Comparison of ENCODE assay signal across 8 cellular contexts in genomic region chr11:73980001-73980960, GRCh38. TPM values are rescaled to one million over a fixed set of nuclear protein-coding genes. Genes with fewer than 3 reads are reported as not detected.
DNase-seq lines count a peak whose midpoint lies in the region; ATAC-seq and TF ChIP-seq lines count a peak whose summit lies in the region.

No MANE protein-coding gene starts in this region.

- peak overlapping the region; percentile 99 for H3K27ac Mint-ChIP-seq in activated naive CD8-positive, alpha-beta T cell treated with anti-CD3 and anti-CD28 coated beads, Interleukin-2, amount 10 ng/mL, durations not matched to agents 7 days and 5 days

- H3K27me3 ChIP-seq in right lobe of liver: no peaks in the 10 kb centered on the region

- no peak overlapping the region for H3K27ac ChIP-seq in right lobe of liver

- DNase-seq in CD1c-positive myeloid dendritic cell (ENCODE audit: extremely low spot score) (peak; percentile 82), SIG-M5 treated with dmso at 0.1 percent for 504 hours (lab: John Stamatoyannopoulos, UW; ENCODE audit: unreplicated experiment) (peak; percentile 84), right lobe of liver (peak in 2 of 3 donors; percentile 34 to 57), A172 (ENCODE audit: low spot score) (no peak)
- DNase-seq in activated naive CD8-positive, alpha-beta T cell treated with anti-CD3 and anti-CD28 coated beads, Interleukin-2, amount 10 ng/mL, durations not matched to agents 7 days and 5 days: peak; percentile 72
- peak; percentile 58 to 63 for DNase-seq in stimulated activated CD8-positive, alpha-beta memory T cell treated with anti-CD3 and anti-CD28 coated beads, Interleukin-7, amount 100 ng/mL, for 4 hours (ENCODE audit: low read depth in 2 of 2)

- no peak for TF ChIP-seq CTCF in right lobe of liver (IDR thresholded peaks at IDR 0.05)

- no peaks in the 10 kb centered on the region for H3K27me3 Mint-ChIP-seq in activated naive CD8-positive, alpha-beta T cell treated with anti-CD3 and anti-CD28 coated beads, Interleukin-2, amount 10 ng/mL, durations not matched to agents 7 days and 5 days

- no peaks in the 10 kb centered on the region for H3K36me3 ChIP-seq in right lobe of liver

- H3K9me3 Mint-ChIP-seq in activated naive CD8-positive, alpha-beta T cell treated with anti-CD3 and anti-CD28 coated beads, Interleukin-2, amount 10 ng/mL, durations not matched to agents 7 days and 5 days: no peaks in the 10 kb centered on the region

- ATAC-seq in GM19372 (IDR thresholded peaks at IDR 0.05; ENCODE audit: low read depth, unreplicated experiment) (peak; percentile 37), HG03521 (IDR thresholded peaks at IDR 0.05; ENCODE audit: unreplicated experiment) (peak; percentile 23), right lobe of liver (peak; percentile 1 to 15 (median 10))
- peak; percentile 60 for ATAC-seq in activated naive CD8-positive, alpha-beta T cell treated with anti-CD3 and anti-CD28 coated beads, Interleukin-2, amount 10 ng/mL, durations not matched to agents 7 days and 5 days (ENCODE audit: low read depth)

- POLR2A ChIA-PET in activated naive CD8-positive, alpha-beta T cell treated with anti-CD3 and anti-CD28 coated beads, Interleukin-2, amount 10 ng/mL, durations not matched to agents 7 days and 5 days (lab: Charles Lee): interaction anchor here (0.7 to 7.8 kb wide), 20 partner anchors 9 to 513 kb away, joined by 3 to 237 read pairs (median 4); partner anchors contain the start of genes C2CD3, LIPT2, PPME1 and UCP3

- H3K36me3 Mint-ChIP-seq in activated naive CD8-positive, alpha-beta T cell treated with anti-CD3 and anti-CD28 coated beads, Interleukin-2, amount 10 ng/mL, durations not matched to agents 7 days and 5 days: peaks cover 53% of the 10 kb centered on the region

- 61% methylated on average over 3 of the region's 6 CpGs for WGBS in right lobe of liver (ENCODE audit: insufficient coverage, low coverage, low lambda C conversion rate, missing lambda C conversion rate)

- no peaks in the 10 kb centered on the region for H3K9me3 ChIP-seq in right lobe of liver

- H3K4me1 ChIP-seq in right lobe of liver: peaks cover 0 to 5% (median 0%) of the 10 kb centered on the region in 4 donors

- intact Hi-C loops in right lobe of liver (cut with DNase I): no loop called here

- no peak for TF ChIP-seq POLR2A in right lobe of liver (IDR thresholded peaks at IDR 0.05)

- H3K4me3 Mint-ChIP-seq in activated naive CD8-positive, alpha-beta T cell treated with anti-CD3 and anti-CD28 coated beads, Interleukin-2, amount 10 ng/mL, durations not matched to agents 7 days and 5 days: peak overlapping the region; percentile 99

- H3K4me1 Mint-ChIP-seq in activated naive CD8-positive, alpha-beta T cell treated with anti-CD3 and anti-CD28 coated beads, Interleukin-2, amount 10 ng/mL, durations not matched to agents 7 days and 5 days: peaks cover 42% of the 10 kb centered on the region

- peak overlapping the region in 2 of 3 donors; percentile 5 to 60 for H3K4me3 ChIP-seq in right lobe of liver

RNA-seq across cellular contexts. Expression of gene UCP2, which starts 2.4 kb away (rescaled TPM):
- total RNA-seq in activated naive CD8-positive, alpha-beta T cell treated with anti-CD3 and anti-CD28 coated beads, Interleukin-2, amount 10 ng/mL, durations not matched to agents 7 days and 5 days: 100 to 1,000 TPM; 267 TPM
- 10 to 100 TPM in 1 of 6 experiments, 1 to 10 TPM in 5; 5.2 to 41.3 (median 8.7) TPM for total RNA-seq in right lobe of liver
- total RNA-seq in A172 (2014; rRNA removed; shearing (Covaris generic)): 18.8 and 30.4 TPM in 2 replicates

RNA-seq across cellular contexts. Expression of gene UCP3, which starts 28.6 kb away (rescaled TPM):
- total RNA-seq in activated naive CD8-positive, alpha-beta T cell treated with anti-CD3 and anti-CD28 coated beads, Interleukin-2, amount 10 ng/mL, durations not matched to agents 7 days and 5 days: 1 to 10 TPM; 4.0 to 4.1 TPM
- 1 to 10 TPM in 2 of 6 experiments, under 1 TPM in 4; 0.20 to 1.5 (median 0.42) TPM for total RNA-seq in right lobe of liver
- total RNA-seq in A172 (2014; rRNA removed; shearing (Covaris generic)): 0.05 and 0.46 TPM in 2 replicates

RNA-seq across cellular contexts. Expression of gene DNAJB13, which starts 29.5 kb away (rescaled TPM):
- under 1 TPM in 1 of 2 experiments, not detected in 1; 0.47 TPM for total RNA-seq in activated naive CD8-positive, alpha-beta T cell treated with anti-CD3 and anti-CD28 coated beads, Interleukin-2, amount 10 ng/mL, durations not matched to agents 7 days and 5 days
- not detected for total RNA-seq in right lobe of liver
- not detected in 2 replicates for total RNA-seq in A172 (2014; rRNA removed; shearing (Covaris generic))

Comparison
In these comparisons a context has a peak if more than half of its experiments do, and no peak if none do; other contexts are left out.
1. ATAC-seq: peak in every context shown above with its lines; median percentile 60 in activated naive CD8-positive, alpha-beta T cell treated with anti-CD3 and anti-CD28 coated beads, Interleukin-2, amount 10 ng/mL, durations not matched to agents 7 days and 5 days; 37 in GM19372; 23 in HG03521; 10 in right lobe of liver.